In the genomic region with DNA sequence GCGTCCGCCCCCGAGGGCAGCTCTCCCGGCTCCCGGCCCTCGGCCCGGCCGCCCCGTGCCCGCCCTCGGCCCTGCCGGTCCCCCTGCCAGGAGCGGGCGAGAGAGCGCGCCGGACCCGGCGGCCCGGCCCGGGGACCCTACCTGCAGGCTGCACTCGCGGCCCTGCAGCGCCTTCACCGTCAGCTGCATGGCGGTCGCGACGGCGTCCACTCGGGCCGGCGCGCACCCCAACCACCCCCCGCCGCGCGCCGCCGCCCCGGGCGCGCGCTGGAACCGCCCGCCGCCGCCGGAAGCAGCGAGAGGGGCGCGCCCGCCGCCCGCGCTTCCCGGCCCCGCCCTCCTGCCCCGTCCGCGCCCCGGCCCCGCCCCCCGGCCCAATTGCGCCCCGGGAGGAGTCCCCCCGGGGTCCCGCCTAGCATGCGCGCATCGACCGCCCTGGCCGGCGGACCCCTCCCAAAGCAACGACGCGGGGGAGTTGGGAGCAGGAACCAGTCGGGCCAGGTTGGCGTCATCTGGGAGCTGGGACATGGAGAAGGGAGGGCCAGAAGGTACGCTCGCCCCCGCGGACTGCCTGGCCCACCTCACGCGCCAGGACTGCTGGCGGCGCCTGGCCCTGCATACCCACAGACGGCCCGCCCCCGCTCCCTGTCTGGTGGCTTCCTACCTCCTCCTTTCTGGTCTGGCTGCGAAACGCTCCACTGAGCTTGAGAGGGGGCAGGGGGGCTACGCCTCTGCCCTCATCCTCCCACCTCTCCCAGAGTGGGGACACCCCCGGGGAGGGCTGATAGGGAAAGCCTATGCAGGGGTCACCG, we compare ENCODE assay signal across 8 cellular contexts. TPM values are rescaled to one million over a fixed set of nuclear protein-coding genes. Genes with fewer than 3 reads are reported as not detected.
A peak's percentile ranks its signal among the peaks of the same experiment; 100 is the strongest.
DNase-seq lines count a peak whose midpoint lies in the region; ATAC-seq and TF ChIP-seq lines count a peak whose summit lies in the region.

A gene (minus strand): TSS at position 220 of the 812 bp plus-strand sequence. CDS start 31 bp downstream, at position 189.

- DNase-seq in ELR (ENCODE audit: low read depth) (peak; percentile 58), HL-60 (ENCODE audit: low read depth in 1 of 2, low spot score in 1 of 2) (peak; percentile 26 to 38), SJSA1 (ENCODE audit: low read depth in 1 of 2, low spot score in 2 of 2) (peak; percentile 52 to 67), Right ventricle myocardium inferior (ENCODE audit: missing footprints) (peak; percentile 86), ovary (peak; percentile 73 to 83 (median 80)), inferior parietal cortex (ENCODE audit: extremely low spot score) (no peak)

- peaks cover 15% of the 10 kb centered on the region for H3K4me1 Mint-ChIP-seq in activated naive CD8-positive, alpha-beta T cell (ENCODE audit: low read depth)

- H3K9me3 Mint-ChIP-seq in activated naive CD8-positive, alpha-beta T cell (ENCODE audit: low read depth): no peaks in the 10 kb centered on the region

- no peak for TF ChIP-seq CTCF in HL-60 (IDR thresholded peaks at IDR 0.05; ENCODE audit: insufficient read depth, low read length)
- TF ChIP-seq CTCF in ovary (IDR thresholded peaks at IDR 0.05): no peak

- no peak for TF ChIP-seq EP300 in ovary (IDR thresholded peaks at IDR 0.05)

- no peaks in the 10 kb centered on the region for H3K27me3 Mint-ChIP-seq in activated naive CD8-positive, alpha-beta T cell

- H3K27me3 ChIP-seq in HL-60 (ENCODE audit: insufficient read depth, poor library complexity, severe bottlenecking): no peaks in the 10 kb centered on the region
- H3K27me3 ChIP-seq in SJSA1 (replicated peaks): no peaks in the 10 kb centered on the region
- no peaks in the 10 kb centered on the region for H3K27me3 ChIP-seq in ovary

- H3K36me3 Mint-ChIP-seq in activated naive CD8-positive, alpha-beta T cell: no peaks in the 10 kb centered on the region

- WGBS in ovary, 3 donors: 33 to 57% (median 41%) methylated on average over 36 to 95 of the region's 95 CpGs

- H3K4me3 ChIP-seq in HL-60 (replicated peaks; ENCODE audit: insufficient read depth, low read length) (peak within 1 kb of the TSS; percentile 59), SJSA1 (peak within 1 kb of the TSS; percentile 71), ovary (peak within 1 kb of the TSS; percentile 53)

- peak; percentile 35 for ATAC-seq in Right ventricle myocardium inferior
- ATAC-seq in GM18517 (IDR thresholded peaks at IDR 0.05; ENCODE audit: unreplicated experiment): no peak

- H3K4me1 ChIP-seq in SJSA1 (replicated peaks) (peaks cover 33% of the 10 kb centered on the region), ovary (ENCODE audit: insufficient read depth) (no peaks in the 10 kb centered on the region)

- intact Hi-C loops in Right ventricle myocardium inferior (cut with DNase I) (loop anchor here (2.0 kb wide), 1 partner anchor 30 kb away; a partner anchor contains a TSS), ovary (cut with DNase I) (no loop called here)

- H3K9me3 ChIP-seq in SJSA1 (replicated peaks) (no peaks in the 10 kb centered on the region), ovary (no peaks in the 10 kb centered on the region)

- peak within 1 kb of the TSS; percentile 84 for H3K4me3 Mint-ChIP-seq in activated naive CD8-positive, alpha-beta T cell

- H3K36me3 ChIP-seq in SJSA1 (peaks cover 35% of the 10 kb centered on the region), ovary (no peaks in the 10 kb centered on the region)

- peak within 1 kb of the TSS; percentile 68 for H3K27ac Mint-ChIP-seq in activated naive CD8-positive, alpha-beta T cell

- TF ChIP-seq POLR2A in ovary (IDR thresholded peaks at IDR 0.05): no peak

- peak within 1 kb of the TSS; percentile 80 for H3K27ac ChIP-seq in HL-60 (replicated peaks)
- no peak within 1 kb of the TSS for H3K27ac ChIP-seq in SJSA1
- peak within 1 kb of the TSS; percentile 52 to 80 for H3K27ac ChIP-seq in ovary

RNA-seq across cellular contexts. Expression of the gene that starts here (rescaled TPM):
- 23.7 and 39.1 TPM in 2 replicates for total RNA-seq in SJSA1 (2014; rRNA removed; shearing (Covaris generic))
- total RNA-seq in Right ventricle myocardium inferior (58.4 TPM), ovary (10 to 100 TPM; 17.2 to 35.5 (median 29.3) TPM)
- 10 to 100 TPM; 14.6 to 21.6 TPM for polyA plus RNA-seq in ovary
